11 cellular contexts compared by ENCODE assay signal in the genomic region with DNA sequence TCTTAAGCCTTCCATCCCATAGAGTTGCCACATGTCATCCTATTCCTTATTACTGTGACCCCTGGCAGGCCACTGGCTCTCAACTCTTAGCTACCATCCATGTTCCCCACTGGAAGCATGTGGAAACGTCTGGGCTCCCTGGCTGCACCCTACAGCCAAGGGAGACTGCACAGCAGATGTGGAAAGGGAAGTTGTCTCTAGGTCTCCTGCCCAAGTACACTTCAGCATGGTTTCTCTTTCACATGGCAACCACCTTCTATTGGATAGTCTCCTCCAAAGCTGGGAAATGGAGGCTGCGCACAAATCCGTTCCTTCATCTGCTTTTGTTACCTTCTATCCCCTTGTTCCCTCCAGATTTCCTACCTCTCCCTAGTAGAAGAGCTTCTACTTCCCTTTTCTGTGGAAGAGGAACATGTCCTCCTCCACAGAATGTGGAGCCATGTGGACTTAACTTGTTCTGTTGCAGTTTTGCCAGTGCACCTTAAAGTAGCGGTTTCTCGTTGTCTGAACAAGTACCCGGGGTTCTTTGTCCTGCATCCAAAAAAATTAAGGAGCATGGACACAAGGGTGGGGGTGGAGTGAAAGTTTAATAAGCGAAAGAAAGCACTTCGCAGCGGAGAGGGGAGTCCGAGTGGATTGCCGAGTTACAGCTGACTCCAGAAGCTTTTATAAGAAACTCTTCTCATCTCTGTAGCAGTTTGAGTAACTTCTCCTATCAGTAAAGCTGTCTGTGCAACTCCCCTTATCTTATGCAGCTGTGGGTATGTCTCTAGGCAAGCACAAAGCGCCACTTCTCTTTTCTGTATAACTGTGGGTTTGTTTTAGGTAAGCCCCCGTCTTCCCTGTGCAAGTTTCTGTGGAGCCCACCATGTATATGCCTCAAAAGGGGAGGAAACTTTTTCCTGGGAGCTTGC. TPM values are rescaled to one million over a fixed set of nuclear protein-coding genes. Genes with fewer than 3 reads are reported as not detected.
DNase-seq lines count a peak whose midpoint lies in the region; ATAC-seq, FAIRE-seq and TF ChIP-seq lines count a peak whose summit lies in the region.
"Had no signal": no experiment of that assay in that cellular context is flagged by ENCODE, and none has a peak within 500 bp of the region (broad histone marks: within the 10 kb centered on the region; RNA-seq: fewer than 3 reads in every experiment).

No MANE protein-coding gene starts in this region.

- H3K36me3 ChIP-seq in GM12878 (ENCODE audit: control insufficient read depth in 2 of 2, insufficient read depth in 2 of 2, low read length in 1 of 2) (no peaks in the 10 kb centered on the region; a peak in 1 of 4 replicates), testis (ENCODE audit: low read depth, missing control alignments) (no peaks in the 10 kb centered on the region), spleen (peaks cover 0 to 31% (median 0%) of the 10 kb centered on the region in 6 donors), sigmoid colon (no peaks in the 10 kb centered on the region)

- ATAC-seq in GM19397 (IDR thresholded peaks at IDR 0.05; ENCODE audit: unreplicated experiment): peak; percentile 69
- peak; percentile 44 for ATAC-seq in GM12878

- SMC1A ChIA-PET in GM12878 (lab: Charles Lee; ENCODE audit: uncharacterized antibody, unreplicated experiment): interaction anchor here (1.1 to 2.2 kb wide), 13 partner anchors 7 to 268 kb away, joined by 3 to 9 read pairs (median 4); no protein-coding TSS in a partner anchor

- H3K27me3 ChIP-seq in GM12878 (replicated peaks in 1 of 2; ENCODE audit: control insufficient read depth in 2 of 2, insufficient read depth in 2 of 2, low read length in 1 of 2): no peaks in the 10 kb centered on the region
- no peaks in the 10 kb centered on the region for H3K27me3 ChIP-seq in testis
- no peaks in the 10 kb centered on the region for H3K27me3 ChIP-seq in spleen (replicated peaks in 1 of 7)
- no peaks in the 10 kb centered on the region for H3K27me3 ChIP-seq in sigmoid colon
- H3K27me3 ChIP-seq: neural progenitor cell had no signal

- TF ChIP-seq RAD21 in GM12878 (IDR thresholded peaks at IDR 0.05; ENCODE audit: insufficient read depth, low read depth, low read length): no peak

- H3K79me2 ChIP-seq in GM12878 (ENCODE audit: control insufficient read depth, insufficient read depth, low read length): no peaks in the 10 kb centered on the region; the same call in none of the 2 replicates

- 56% methylated on average over 13 of the region's 13 CpGs for WGBS in GM12878 (ENCODE audit: insufficient coverage, insufficient replicate concordance, low lambda C conversion rate, missing lambda C conversion rate)
- WGBS in testis, 2 donors: 50% methylated on average over 13 of the region's 13 CpGs
- whole genome bisulfite sequencing in spleen, 5 donors: 64 to 81% (median 76%) methylated on average over 13 of the region's 13 CpGs
- WGBS in sigmoid colon, 2 donors: 78 to 93% methylated on average over 13 of the region's 13 CpGs

- H3K4me3 ChIP-seq in GM12878 (no peak overlapping the region), testis (peak overlapping the region in 1 of 2 donors; percentile 32), spleen (no peak overlapping the region), sigmoid colon (no peak overlapping the region)
- H3K4me3 ChIP-seq: neural progenitor cell had no signal

- RAD21 ChIA-PET in GM12878 (lab: Charles Lee; ENCODE audit: unreplicated experiment): interaction anchor here (1.2 kb wide), 2 partner anchors 20 to 268 kb away, joined by 3 to 4 read pairs; no protein-coding TSS in a partner anchor

- TF ChIP-seq EP300 in GM12878 (IDR thresholded peaks at IDR 0.05; ENCODE audit: borderline replicate concordance in 1 of 2, control insufficient read depth in 1 of 2, low read depth in 2 of 2, low read length in 2 of 2) (no peak), sigmoid colon (IDR thresholded peaks at IDR 0.05) (no peak)

- BruUV-seq in GM12878 (replicated peaks; lab: Mats Ljungman, UMichigan): no TSS peak

- peak; percentile 95 for DNase-seq in MV-4-11 (lab: John Stamatoyannopoulos, UW)
- no peak for DNase-seq in GM12878 (ENCODE audit: low read depth, low spot score)
- peak; percentile 26 for DNase-seq in testis
- no peak for DNase-seq in GM19240 (ENCODE audit: insufficient read length, low spot score)
- DNase-seq in spleen: no peak
- DNase-seq in sigmoid colon: no peak
- DNase-seq: activated CD4-positive, alpha-beta T cell treated with anti-CD3 and anti-CD28 coated beads for 1 hour; activated effector memory CD4-positive, alpha-beta T cell treated with Interleukin-2 at 50 U/mL for 16 hours; cerebellar nuclear complex had no signal

- H3K9me3 ChIP-seq in GM12878 (replicated peaks; ENCODE audit: control insufficient read depth, insufficient read depth, low read length) (peaks cover 3% of the 10 kb centered on the region; the same call in 1 of the 3 replicates), testis (no peaks in the 10 kb centered on the region), spleen (peaks cover 4 to 54% (median 37%) of the 10 kb centered on the region in 8 donors), sigmoid colon (no peaks in the 10 kb centered on the region)

- TF ChIP-seq CTCF in GM12878 (IDR thresholded peaks at IDR 0.05 in 2 of 3, conservative IDR thresholded peaks at IDR 0.05 in 1 of 3; ENCODE audit: control insufficient read depth in 2 of 3, extremely low read depth in 1 of 3, insufficient read depth in 1 of 3, low read depth in 3 of 3, low read length in 3 of 3) (no peak), testis (IDR thresholded peaks at IDR 0.05) (no peak), spleen (IDR thresholded peaks at IDR 0.05 in 8 of 11, conservative IDR thresholded peaks at IDR 0.05 in 3 of 11) (no peak), sigmoid colon (IDR thresholded peaks at IDR 0.05) (no peak)

- no peak overlapping the region for H3K27ac ChIP-seq in GM12878 (ENCODE audit: control insufficient read depth, insufficient read depth)
- peak overlapping the region; percentile 40 to 42 for H3K27ac ChIP-seq in testis
- H3K27ac ChIP-seq in spleen: no peak overlapping the region
- H3K27ac ChIP-seq in sigmoid colon: no peak overlapping the region
- H3K27ac ChIP-seq: neural progenitor cell had no signal

- no peak for TF ChIP-seq POLR2A in GM12878 (IDR thresholded peaks at IDR 0.05; ENCODE audit: low read depth, low read length)
- TF ChIP-seq POLR2A in testis (IDR thresholded peaks at IDR 0.05): no peak
- TF ChIP-seq POLR2A in spleen (IDR thresholded peaks at IDR 0.05): no peak
- TF ChIP-seq POLR2A in sigmoid colon (IDR thresholded peaks at IDR 0.05): no peak

- no peak for FAIRE-seq in GM12878 (lab: Jason Lieb, UNC)

- in situ Hi-C loops in GM12878 (cut with MboI): no loop called here

- POLR2A ChIA-PET in GM12878 (lab: Charles Lee): interaction anchor here (0.8 to 0.9 kb wide), 2 partner anchors 14 to 90 kb away, joined by 3 read pairs; no protein-coding TSS in a partner anchor

- intact Hi-C loops in GM12878 (cut with micrococcal nuclease; ENCODE audit: unreplicated experiment): no loop called here
- intact Hi-C loops in testis (cut with DNase I; ENCODE audit: low total_unique reads): no loop called here
- intact Hi-C loops in spleen (cut with DNase I; ENCODE audit: low total_unique reads): no loop called here
- intact Hi-C loops in sigmoid colon (cut with DNase I): no loop called here

- no peak overlapping the region for H3K4me2 ChIP-seq in GM12878 (ENCODE audit: control insufficient read depth, insufficient read depth)
- H3K4me2 ChIP-seq: neural progenitor cell had no signal

- H3K4me1 ChIP-seq in GM12878 (ENCODE audit: control insufficient read depth, insufficient read depth, low read length) (no peaks in the 10 kb centered on the region), testis (peaks cover 9% of the 10 kb centered on the region), spleen (peaks cover 0 to 17% (median 0%) of the 10 kb centered on the region in 6 donors), sigmoid colon (no peaks in the 10 kb centered on the region)

- CTCF ChIA-PET in GM12878 (lab: Yijun Ruan, JAX): interaction anchor here (0.9 to 4.9 kb wide), 8 partner anchors 10 to 268 kb away, joined by 3 to 34 read pairs (median 10); no protein-coding TSS in a partner anchor

- H2AFZ ChIP-seq in GM12878 (ENCODE audit: control insufficient read depth, low read depth, low read length): no peak overlapping the region
- H2AFZ ChIP-seq: neural progenitor cell had no signal

- H3K9ac ChIP-seq in GM12878 (ENCODE audit: control insufficient read depth, insufficient read depth, low read length): no peak overlapping the region
- H3K9ac ChIP-seq: neural progenitor cell had no signal

- H4K20me1 ChIP-seq in GM12878 (ENCODE audit: control insufficient read depth, insufficient read depth): no peaks in the 10 kb centered on the region

TF ChIP-seq in GM12878, 131 proteins besides CTCF, POLR2A, EP300 and RAD21 (continues in another document):
- peak; percentile 71; the same call in 1 of the 2 replicates for TF ChIP-seq SPI1 (IDR thresholded peaks at IDR 0.05; ENCODE audit: borderline replicate concordance, insufficient read depth, low read depth, low read length)

RNA-seq across cellular contexts. Expression of gene HMGB2, which starts 52.5 kb away (rescaled TPM):
- total RNA-seq in GM12878 (2013; cell fraction: nucleolus; rRNA removed): 48.0 and 49.1 TPM in 2 replicates
- total RNA-seq in GM12878 (2014; rRNA removed): 260 and 307 TPM in 2 replicates
- 580 and 598 TPM in 2 replicates for total RNA-seq in GM12878 (2014; rRNA removed; fragmentation: Illumina TruSeq; extraction: Trizol)
- total RNA-seq in GM12878 (2021): 314 and 323 TPM in 2 replicates
- 338 TPM for polyA plus RNA-seq in GM12878 (2011; ENCODE audit: low read depth)
- polyA plus RNA-seq in GM12878 (2011; rRNA removed): 420 and 773 TPM in 2 replicates
- polyA plus RNA-seq in GM12878 (2011; cell fraction: cytosol; rRNA removed): 127 and 140 TPM in 2 replicates
- 103 and 152 TPM in 2 replicates for polyA plus RNA-seq in GM12878 (2011; cell fraction: nucleus; rRNA removed)
- polyA plus RNA-seq in GM12878 (2012): 382 and 414 TPM in 2 replicates
- 756 and 851 TPM in 2 replicates for polyA plus RNA-seq in GM12878 (2014; fragmentation: Illumina TruSeq; extraction: Trizol)
- polyA plus RNA-seq in GM12878 (2014; fragmentation: Nextera tagmentation; extraction: Ambion mirVana): 100 to 1,000 TPM; 858 to 954 TPM
- polyA plus RNA-seq in GM12878 (2014; rRNA removed): 358 and 471 TPM in 2 replicates
- polyA plus RNA-seq in GM12878 (2016; fragmentation: Nextera tagmentation; extraction: Ambion mirVana): 100 to 1,000 TPM; 931 to 961 TPM
- 62.3 and 71.0 TPM in 2 replicates for polyA minus RNA-seq in GM12878 (2011; rRNA and poly(A)+ RNA removed)
- polyA minus RNA-seq in GM12878 (2011; cell fraction: cytosol; rRNA and poly(A)+ RNA removed): 49.4 and 65.2 TPM in 2 replicates
- 36.6 and 52.7 TPM in 2 replicates for polyA minus RNA-seq in GM12878 (2011; cell fraction: nucleus; rRNA and poly(A)+ RNA removed)
- 100 to 1,000 TPM in 1 of 2 donors, 10 to 100 TPM in 1; 80.1 to 117 TPM for total RNA-seq in testis
- polyA plus RNA-seq in testis (ENCODE audit: insufficient read depth, low read depth, low replicate concordance): 235 TPM
- 100 to 1,000 TPM in 5 of 7 donors, 10 to 100 TPM in 2; 78.2 to 143 (median 126) TPM for total RNA-seq in spleen
- 100 to 1,000 TPM; 116 to 421 (median 163) TPM for polyA plus RNA-seq in spleen
- total RNA-seq in sigmoid colon: 10 to 100 TPM; 45.1 to 74.7 (median 59.4) TPM
- 100 to 1,000 TPM in 2 of 3 donors, 10 to 100 TPM in 1; 96.1 to 255 (median 129) TPM for polyA plus RNA-seq in sigmoid colon

Comparison
In these comparisons a context has a peak if more than half of its experiments do, and no peak if none do; other contexts are left out.
1. DNase-seq: peak in MV-4-11 (single experiment) and testis (single experiment); none in GM12878 (single experiment), GM19240 (single experiment), spleen (single experiment) and sigmoid colon (single experiment).
2. H3K27ac ChIP-seq: peak in testis (2 of 2); none in GM12878 (single experiment), spleen (0 of 8) and sigmoid colon (0 of 4).